In genomic region chr16:84806256-84806889, GRCh38 we compare ENCODE assay signal across 8 cellular contexts. TPM values are rescaled to one million over a fixed set of nuclear protein-coding genes. Genes with fewer than 3 reads are reported as not detected.
A peak's percentile ranks its signal among the peaks of the same experiment; 100 is the strongest.
DNase-seq lines count a peak whose midpoint lies in the region; ATAC-seq, FAIRE-seq and TF ChIP-seq lines count a peak whose summit lies in the region.

No MANE protein-coding gene starts in this region.

- peak overlapping the region; percentile 77 for H3K4me2 ChIP-seq in PC-9
- peak overlapping the region; percentile 61 for H3K4me2 ChIP-seq in endothelial cell of umbilical vein (ENCODE audit: insufficient read depth, low read length)

- H3K9me3 ChIP-seq in PC-9 (ENCODE audit: insufficient read depth, low read depth) (no peaks in the 10 kb centered on the region), endothelial cell of umbilical vein (replicated peaks; ENCODE audit: control insufficient read depth, insufficient read depth, low read length) (no peaks in the 10 kb centered on the region)

- CTCF ChIA-PET in GM10248 (lab: Yijun Ruan, JAX): no interaction called here
- CTCF ChIA-PET in PC-9 (lab: Charles Lee): interaction anchor here (0.6 to 0.7 kb wide), 2 partner anchors 18 to 46 kb away, joined by 3 to 7 read pairs; no protein-coding TSS in a partner anchor
- CTCF ChIA-PET in endothelial cell of umbilical vein (lab: Charles Lee): interaction anchor here (0.5 to 1.2 kb wide), 5 partner anchors 8 to 237 kb away, joined by 3 to 5 read pairs (median 3); partner anchors contain the start of gene CRISPLD2

- TF ChIP-seq CTCF in GM10248 (IDR thresholded peaks at IDR 0.05; ENCODE audit: control extremely low read depth, extremely low read depth, low read depth, missing control alignments) (no peak), PC-9 (conservative IDR thresholded peaks at IDR 0.05) (no peak), endothelial cell of umbilical vein (IDR thresholded peaks at IDR 0.05; ENCODE audit: extremely low read depth in 1 of 2, insufficient read depth in 1 of 2, low read depth in 1 of 2, low read length in 2 of 2) (no peak), progenitor cell of endocrine pancreas (IDR thresholded peaks at IDR 0.05; ENCODE audit: unreplicated experiment) (no peak)

- H3K4me3 ChIP-seq in PC-9 (peak overlapping the region; percentile 61), endothelial cell of umbilical vein (replicated peaks in 1 of 3; ENCODE audit: insufficient read depth in 1 of 3, low read depth in 1 of 3, low read length in 3 of 3) (peak overlapping the region in 1 of 3 experiments; percentile 28)

- H3K9me2 ChIP-seq in PC-9 (ENCODE audit: insufficient read depth): no peaks in the 10 kb centered on the region

- H3K27me3 Mint-ChIP-seq in progenitor cell of endocrine pancreas: peaks cover 3% of the 10 kb centered on the region

- no peaks in the 10 kb centered on the region for H3K36me3 Mint-ChIP-seq in progenitor cell of endocrine pancreas (ENCODE audit: insufficient read depth)

- POLR2A ChIA-PET in GM10248 (lab: Yijun Ruan, JAX): no interaction called here
- POLR2A ChIA-PET in PC-9 (lab: Charles Lee; ENCODE audit: unreplicated experiment): interaction anchor here (0.6 to 0.7 kb wide), 2 partner anchors 45 to 241 kb away, joined by 3 read pairs; no protein-coding TSS in a partner anchor
- POLR2A ChIA-PET in endothelial cell of umbilical vein (lab: Charles Lee): interaction anchor here (0.7 kb wide), 1 partner anchor 18 kb away, joined by 4 read pairs; no protein-coding TSS in a partner anchor

- ATAC-seq in GM21717 (IDR thresholded peaks at IDR 0.05; ENCODE audit: unreplicated experiment): no peak

- no peak overlapping the region for H3K4me3 Mint-ChIP-seq in progenitor cell of endocrine pancreas (ENCODE audit: low read depth)

- H3K36me3 ChIP-seq in PC-9 (ENCODE audit: low read depth) (no peaks in the 10 kb centered on the region), endothelial cell of umbilical vein (ENCODE audit: control insufficient read depth in 2 of 2, extremely low read depth in 1 of 2, insufficient read depth in 2 of 2, low read length in 2 of 2) (no peaks in the 10 kb centered on the region)

- H3K4me1 ChIP-seq in PC-9 (replicated peaks; ENCODE audit: insufficient read depth) (peaks cover 18% of the 10 kb centered on the region), endothelial cell of umbilical vein (ENCODE audit: control insufficient read depth, extremely low read depth, insufficient read depth, low read length) (peaks cover 19% of the 10 kb centered on the region)

- BruUV-seq in PC-9 (replicated peaks; lab: Mats Ljungman, UMichigan) (no TSS peak), endothelial cell of umbilical vein (replicated peaks; lab: Mats Ljungman, UMichigan) (no TSS peak)

- peak; percentile 98 for FAIRE-seq in endothelial cell of umbilical vein (lab: Jason Lieb, UNC)

- TF ChIP-seq POLR2A in endothelial cell of umbilical vein (IDR thresholded peaks at IDR 0.05; ENCODE audit: low read depth, low read length): no peak

- no peak overlapping the region for H3K9ac ChIP-seq in endothelial cell of umbilical vein (replicated peaks; ENCODE audit: extremely low read depth, insufficient read depth, low read length)

- H4K20me1 ChIP-seq in PC-9 (ENCODE audit: insufficient read depth) (no peaks in the 10 kb centered on the region), endothelial cell of umbilical vein (replicated peaks; ENCODE audit: control insufficient read depth, extremely low read depth, insufficient read depth, low read length) (no peaks in the 10 kb centered on the region)

- H3K4me1 Mint-ChIP-seq in progenitor cell of endocrine pancreas (ENCODE audit: low read depth): no peaks in the 10 kb centered on the region

- H2AFZ ChIP-seq in PC-9 (peak overlapping the region; percentile 58), endothelial cell of umbilical vein (ENCODE audit: low read depth, low read length) (peak overlapping the region; percentile 61)

- no peaks in the 10 kb centered on the region for H3K9me1 ChIP-seq in endothelial cell of umbilical vein (replicated peaks; ENCODE audit: control insufficient read depth, extremely low read depth, insufficient read depth, low read length)

- H3K27me3 ChIP-seq in PC-9 (ENCODE audit: insufficient read depth, low read depth): no peaks in the 10 kb centered on the region
- peaks cover 2 to 6% of the 10 kb centered on the region in 2 experiments for H3K27me3 ChIP-seq in endothelial cell of umbilical vein (ENCODE audit: control insufficient read depth in 2 of 2, insufficient read depth in 2 of 2, low read length in 2 of 2)

- H3K27ac ChIP-seq in PC-9: peak overlapping the region; percentile 38
- peak overlapping the region; percentile 41 for H3K27ac ChIP-seq in endothelial cell of umbilical vein (ENCODE audit: insufficient read depth, low read depth, low read length)

- no peaks in the 10 kb centered on the region for H3K9me3 Mint-ChIP-seq in progenitor cell of endocrine pancreas (ENCODE audit: low read depth)

- dilution Hi-C loops in endothelial cell of umbilical vein (cut with MboI; ENCODE audit: extremely low pct_ligation_motif_present, low sequenced_read_pairs): no loop called here

- DNase-seq in GM10248 (ENCODE audit: extremely low spot score) (peak; percentile 69), PC-9 (peak; percentile 76 to 86), endothelial cell of umbilical vein (ENCODE audit: low read depth, low spot score) (peak; percentile 80), pons (ENCODE audit: low spot score) (peak; percentile 19), NCI-H524 treated with DMSO at 0.1 percent for 48 hours (lab: John Stamatoyannopoulos, UW) (no peak), progenitor cell of endocrine pancreas (ENCODE audit: low spot score, unreplicated experiment) (no peak), T-helper 2 cell (no peak)

- H3K79me2 ChIP-seq in PC-9 (ENCODE audit: low read depth) (no peaks in the 10 kb centered on the region), endothelial cell of umbilical vein (ENCODE audit: control insufficient read depth, insufficient read depth, low read length) (no peaks in the 10 kb centered on the region)

- intact Hi-C loops in PC-9 (cut with micrococcal nuclease; ENCODE audit: unreplicated experiment) (loop anchor here (1.0 kb wide), 1 partner anchor 20 kb away; no protein-coding TSS in a partner anchor), endothelial cell of umbilical vein (cut with micrococcal nuclease) (loop anchor here (1.0 kb wide), 4 partner anchors 13 to 146 kb away; partner anchors contain the start of gene CRISPLD2)

- H3K27ac Mint-ChIP-seq in progenitor cell of endocrine pancreas: no peak overlapping the region

- H3F3A ChIP-seq in PC-9 (ENCODE audit: insufficient read depth, low read depth): peaks cover 27% of the 10 kb centered on the region; the same call in 1 of the 2 replicates

TF ChIP-seq in endothelial cell of umbilical vein, 7 proteins besides CTCF, POLR2A, EP300 and RAD21:
- TF ChIP-seq FOS (IDR thresholded peaks at IDR 0.05; ENCODE audit: borderline replicate concordance, insufficient read depth, low read length): peak; percentile 92
- no peak for TF ChIP-seq EZH2 (IDR thresholded peaks at IDR 0.05; ENCODE audit: borderline replicate concordance, low read depth, low read length, severe bottlenecking)
- peak; percentile 47 for TF ChIP-seq JUN (IDR thresholded peaks at IDR 0.05; ENCODE audit: borderline replicate concordance, insufficient read depth, insufficient read length, low read depth)
- TF ChIP-seq GATA2 (IDR thresholded peaks at IDR 0.05; ENCODE audit: insufficient read depth, insufficient read length, low read depth, low read length): peak; percentile 40
- TF ChIP-seq POLR2AphosphoS5 (IDR thresholded peaks at IDR 0.05; ENCODE audit: insufficient read depth, low read depth, low read length): peak; percentile 67

RNA-seq across cellular contexts. Expression of gene CRISPLD2, which starts 13.4 kb away (rescaled TPM):
- total RNA-seq in PC-9 (2021) (18.6 and 19.9 TPM in 2 replicates), endothelial cell of umbilical vein (0.73 TPM in 1 of 2 replicates, not detected in the other), progenitor cell of endocrine pancreas (10.0 and 11.0 TPM in 2 replicates)
- polyA plus RNA-seq in endothelial cell of umbilical vein: 0.06 and 0.14 TPM in 2 replicates
- 0.04 and 0.06 TPM in 2 replicates for polyA plus RNA-seq in endothelial cell of umbilical vein (2011; cell fraction: cytosol; rRNA removed)
- polyA plus RNA-seq in endothelial cell of umbilical vein (2011; cell fraction: nucleus; rRNA removed): 0.14 TPM in 1 of 2 replicates, not detected in the other
- polyA plus RNA-seq in endothelial cell of umbilical vein (2012): 0.31 and 0.40 TPM in 2 replicates
- polyA minus RNA-seq in endothelial cell of umbilical vein: 0.38 and 0.58 TPM in 2 replicates
- polyA minus RNA-seq in endothelial cell of umbilical vein (2011; cell fraction: cytosol; rRNA and poly(A)+ RNA removed): 11.9 TPM
- polyA minus RNA-seq in endothelial cell of umbilical vein (2011; cell fraction: nucleus; rRNA and poly(A)+ RNA removed): not detected in 2 replicates

Comparison
In these comparisons a context has a peak if more than half of its experiments do, and no peak if none do; other contexts are left out.
1. DNase-seq: peak in GM10248 (single experiment), PC-9 (2 of 2), endothelial cell of umbilical vein (single experiment) and pons (single experiment); none in NCI-H524 treated with DMSO at 0.1 percent for 48 hours (single experiment), progenitor cell of endocrine pancreas (single experiment) and T-helper 2 cell (0 of 5).